ENCODE assay signal across 18 cellular contexts in genomic region chr7:93337047-93337446, GRCh38.
"Had no signal": no experiment of that assay in that cellular context is flagged by ENCODE, and none has a peak within 500 bp of the region (broad histone marks: within the 10 kb centered on the region; RNA-seq: fewer than 3 reads in every experiment).

No MANE protein-coding gene starts in this region.

- ATAC-seq: activated CD8-positive, alpha-beta memory T cell treated with anti-CD3 and anti-CD28 coated beads, Interleukin-2, amount 10 ng/mL, durations not matched to agents 7 days and 5 days; esophagus mucosa; left colon; lower lobe of right lung; stimulated activated effector memory CD8-positive, alpha-beta T cell treated with anti-CD3 and anti-CD28 coated beads, Interleukin-12 subunit alpha, Interleukin-12 subunit beta, amount 100 ng/mL, for 72 hours; upper lobe of right lung had no signal

- H3K27me3 Mint-ChIP-seq: activated CD4-positive, alpha-beta memory T cell treated with anti-CD3 and anti-CD28 coated beads for 36 hours; activated CD8-positive, alpha-beta memory T cell treated with anti-CD3 and anti-CD28 coated beads, Interleukin-2, amount 10 ng/mL, durations not matched to agents 7 days and 5 days had no signal

- H3K4me3 Mint-ChIP-seq: activated CD4-positive, alpha-beta memory T cell treated with anti-CD3 and anti-CD28 coated beads for 36 hours; activated CD8-positive, alpha-beta memory T cell treated with anti-CD3 and anti-CD28 coated beads, Interleukin-2, amount 10 ng/mL, durations not matched to agents 7 days and 5 days; activated naive CD4-positive, alpha-beta T cell treated with anti-CD3 and anti-CD28 coated beads for 36 hours; mesothelial cell of epicardium; stimulated activated effector memory CD8-positive, alpha-beta T cell treated with anti-CD3 and anti-CD28 coated beads, Interleukin-12 subunit alpha, Interleukin-12 subunit beta, amount 100 ng/mL, for 72 hours had no signal

- H3K4me1 ChIP-seq: ascending aorta, lower lobe of right lung, sigmoid colon, upper lobe of right lung had no signal

- H3K9me3 Mint-ChIP-seq: activated naive CD4-positive, alpha-beta T cell treated with anti-CD3 and anti-CD28 coated beads for 36 hours had no signal

- H3K36me3 ChIP-seq: cardiac muscle cell, ovary had no signal

- DNase-seq: activated CD4-positive, alpha-beta memory T cell treated with anti-CD3 and anti-CD28 coated beads for 36 hours; activated CD8-positive, alpha-beta memory T cell treated with anti-CD3 and anti-CD28 coated beads, Interleukin-2, amount 10 ng/mL, durations not matched to agents 7 days and 5 days; activated naive CD4-positive, alpha-beta T cell treated with anti-CD3 and anti-CD28 coated beads for 36 hours; activated T-cell treated with anti-CD3 and anti-CD28 coated beads, Interleukin-2, amount 50 U/mL, for 1 hour; hippocampal formation; left colon; lower lobe of right lung; ovary; sigmoid colon; upper lobe of right lung had no signal

- H3K27ac ChIP-seq: ascending aorta, cardiac muscle cell, lower lobe of right lung, ovary, sigmoid colon, thoracic aorta, upper lobe of right lung, VCaP had no signal

- H3K4me1 Mint-ChIP-seq: activated CD8-positive, alpha-beta memory T cell treated with anti-CD3 and anti-CD28 coated beads, Interleukin-2, amount 10 ng/mL, durations not matched to agents 7 days and 5 days; stimulated activated effector memory CD8-positive, alpha-beta T cell treated with anti-CD3 and anti-CD28 coated beads, Interleukin-12 subunit alpha, Interleukin-12 subunit beta, amount 100 ng/mL, for 72 hours had no signal

- H3K27ac Mint-ChIP-seq: activated CD4-positive, alpha-beta memory T cell treated with anti-CD3 and anti-CD28 coated beads for 36 hours; activated CD8-positive, alpha-beta memory T cell treated with anti-CD3 and anti-CD28 coated beads, Interleukin-2, amount 10 ng/mL, durations not matched to agents 7 days and 5 days; activated naive CD4-positive, alpha-beta T cell treated with anti-CD3 and anti-CD28 coated beads for 36 hours; activated T-helper 2 cell treated with anti-CD3 and anti-CD28 coated beads, Interferon-gamma antibody, Interleukin-2, Interleukin-4, amounts not matched to agents 10 μg/mL and 5 μg/mL and 100 μg/mL, durations not matched to agents 14 hours and 24 hours and 36 hours; mesothelial cell of epicardium; stimulated activated effector memory CD8-positive, alpha-beta T cell treated with anti-CD3 and anti-CD28 coated beads, Interleukin-12 subunit alpha, Interleukin-12 subunit beta, amount 100 ng/mL, for 72 hours had no signal

- H3K27me3 ChIP-seq: ascending aorta, cardiac muscle cell, ovary, sigmoid colon, upper lobe of right lung had no signal

- H3K9me3 ChIP-seq: ascending aorta, lower lobe of right lung, sigmoid colon, thoracic aorta, upper lobe of right lung had no signal

- H3K4me3 ChIP-seq: ascending aorta, cardiac muscle cell, lower lobe of right lung, ovary, sigmoid colon, thoracic aorta, upper lobe of right lung had no signal
